In the genomic region with DNA sequence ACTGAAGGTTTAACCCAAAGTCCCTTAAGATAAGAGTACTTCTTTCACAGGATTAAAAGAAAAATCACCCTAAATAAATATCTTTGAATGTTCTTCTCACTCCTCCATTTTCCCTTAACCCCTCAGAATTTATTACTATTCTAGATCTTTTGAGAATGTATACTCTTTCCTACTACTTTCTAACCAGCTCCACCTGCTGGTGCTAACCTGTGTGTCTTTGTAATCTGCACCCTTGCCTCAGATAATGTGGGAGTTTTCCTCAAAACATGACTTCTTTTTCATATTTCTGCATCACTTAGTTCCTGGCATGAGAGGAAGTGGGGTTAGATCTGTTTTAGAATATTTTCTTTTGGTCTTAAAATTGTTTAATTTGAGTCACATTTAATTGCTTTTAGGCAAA, we compare ENCODE assay signal across 11 cellular contexts.
DNase-seq lines count a peak whose midpoint lies in the region; ATAC-seq and TF ChIP-seq lines count a peak whose summit lies in the region.
"Had no signal": no experiment of that assay in that cellular context is flagged by ENCODE, and none has a peak within 500 bp of the region (broad histone marks: within the 10 kb centered on the region; RNA-seq: fewer than 3 reads in every experiment).

No MANE protein-coding gene starts in this region.

- peaks cover 0 to 5% (median 0%) of the 10 kb centered on the region in 3 donors for H3K36me3 Mint-ChIP-seq in immature natural killer cell
- H3K36me3 Mint-ChIP-seq: natural killer cell treated with Interleukin-12 subunit alpha and Interleukin-12 subunit beta and Interleukin-15 and Interleukin-18, amount 100 ng/mL, for 72 hours had no signal

- no peaks in the 10 kb centered on the region for H3K4me1 Mint-ChIP-seq in immature natural killer cell

- H3K27me3 Mint-ChIP-seq in immature natural killer cell (ENCODE audit: low read depth in 3 of 3): peaks cover 2 to 6% (median 3%) of the 10 kb centered on the region in 3 donors
- H3K27me3 Mint-ChIP-seq: effector memory CD8-positive, alpha-beta T cell; natural killer cell treated with Interleukin-12 subunit alpha and Interleukin-12 subunit beta and Interleukin-15 and Interleukin-18, amount 100 ng/mL, for 72 hours had no signal

- H3K27ac ChIP-seq in cardiac muscle cell (no peak overlapping the region), RWPE2 (ENCODE audit: poor library complexity, severe bottlenecking) (no peak overlapping the region), upper lobe of right lung (no peak overlapping the region)

- H3K4me3 Mint-ChIP-seq in immature natural killer cell: no peak overlapping the region
- H3K4me3 Mint-ChIP-seq: effector memory CD8-positive, alpha-beta T cell; natural killer cell treated with Interleukin-12 subunit alpha and Interleukin-12 subunit beta and Interleukin-15 and Interleukin-18, amount 100 ng/mL, for 72 hours had no signal

- H3K4me1 ChIP-seq in cardiac muscle cell (ENCODE audit: low read depth) (no peaks in the 10 kb centered on the region), RWPE2 (ENCODE audit: insufficient read depth, poor library complexity, severe bottlenecking) (peaks cover 4% of the 10 kb centered on the region), upper lobe of right lung (no peaks in the 10 kb centered on the region)

- peak; percentile 61 for ATAC-seq in RWPE2 (ENCODE audit: low read depth)
- no peak for ATAC-seq in upper lobe of right lung
- ATAC-seq: effector memory CD8-positive, alpha-beta T cell; natural killer cell treated with Interleukin-12 subunit alpha and Interleukin-12 subunit beta and Interleukin-15 and Interleukin-18, amount 100 ng/mL, for 72 hours had no signal

- H3K27ac Mint-ChIP-seq in immature natural killer cell: no peak overlapping the region
- H3K27ac Mint-ChIP-seq: effector memory CD8-positive, alpha-beta T cell; natural killer cell treated with Interleukin-12 subunit alpha and Interleukin-12 subunit beta and Interleukin-15 and Interleukin-18, amount 100 ng/mL, for 72 hours had no signal

- H3K4me3 ChIP-seq in cardiac muscle cell (no peak overlapping the region), RWPE2 (ENCODE audit: severe bottlenecking) (no peak overlapping the region), foreskin fibroblast (ENCODE audit: low read depth in 1 of 2, low read length in 2 of 2) (no peak overlapping the region), upper lobe of right lung (no peak overlapping the region)

- no peaks in the 10 kb centered on the region for H3K9me3 ChIP-seq in cardiac muscle cell (ENCODE audit: low read depth)
- H3K9me3 ChIP-seq in RWPE2 (ENCODE audit: severe bottlenecking): no peaks in the 10 kb centered on the region
- no peaks in the 10 kb centered on the region for H3K9me3 ChIP-seq in upper lobe of right lung

- H3K36me3 ChIP-seq in cardiac muscle cell: no peaks in the 10 kb centered on the region
- H3K36me3 ChIP-seq in RWPE2 (ENCODE audit: low read depth): no peaks in the 10 kb centered on the region
- H3K36me3 ChIP-seq in upper lobe of right lung: no peaks in the 10 kb centered on the region

- TF ChIP-seq CTCF in cardiac muscle cell (IDR thresholded peaks at IDR 0.05; ENCODE audit: low read depth, low read length): peak; percentile 39
- peak; percentile 81 for TF ChIP-seq CTCF in RWPE2 (IDR thresholded peaks at IDR 0.05; ENCODE audit: poor library complexity, severe bottlenecking)
- TF ChIP-seq CTCF in foreskin fibroblast (IDR thresholded peaks at IDR 0.05; ENCODE audit: low read depth, low read length): peak; percentile 23
- peak; percentile 33 for TF ChIP-seq CTCF in upper lobe of right lung (IDR thresholded peaks at IDR 0.05)

- H3K9me3 Mint-ChIP-seq in immature natural killer cell: peaks cover 0 to 39% (median 9%) of the 10 kb centered on the region in 6 donors

- H3K27me3 ChIP-seq in cardiac muscle cell (no peaks in the 10 kb centered on the region), RWPE2 (ENCODE audit: insufficient read depth, poor library complexity, severe bottlenecking) (no peaks in the 10 kb centered on the region), upper lobe of right lung (no peaks in the 10 kb centered on the region)

- DNase-seq in cardiac muscle cell (ENCODE audit: low read depth in 1 of 2, low spot score in 1 of 2) (peak; percentile 29 to 34), cardiac septum (ENCODE audit: low spot score) (no peak), RWPE2 (ENCODE audit: low spot score) (no peak), foreskin fibroblast (peak in 1 of 2 donors; percentile 5), upper lobe of right lung (no peak), immature natural killer cell (no peak), SK-N-DZ (ENCODE audit: low spot score) (no peak)
- no peak for DNase-seq in activated T-cell treated with anti-CD3 and anti-CD28 coated beads, Interleukin-2, amount 50 U/mL, for 1 hour
- DNase-seq: activated CD4-positive, alpha-beta T cell treated with anti-CD3 and anti-CD28 coated beads for 1 hour; effector memory CD8-positive, alpha-beta T cell had no signal

- intact Hi-C loops in cardiac septum (cut with DNase I) (no loop called here), upper lobe of right lung (cut with DNase I) (no loop called here)

Comparison
In these comparisons a context has a peak if more than half of its experiments do, and no peak if none do; other contexts are left out.
1. DNase-seq: peak in cardiac muscle cell (2 of 2); none in cardiac septum (single experiment), RWPE2 (single experiment), upper lobe of right lung (single experiment), activated T-cell treated with anti-CD3 and anti-CD28 coated beads, Interleukin-2, amount 50 U/mL, for 1 hour (single experiment), immature natural killer cell (0 of 3) and SK-N-DZ (single experiment).
2. CTCF ChIP-seq: peak in every context shown above with its lines; median percentile 81 in RWPE2; 39 in cardiac muscle cell; 33 in upper lobe of right lung; 23 in foreskin fibroblast.